Comparison of ENCODE assay signal across 9 cellular contexts in the genomic region with DNA sequence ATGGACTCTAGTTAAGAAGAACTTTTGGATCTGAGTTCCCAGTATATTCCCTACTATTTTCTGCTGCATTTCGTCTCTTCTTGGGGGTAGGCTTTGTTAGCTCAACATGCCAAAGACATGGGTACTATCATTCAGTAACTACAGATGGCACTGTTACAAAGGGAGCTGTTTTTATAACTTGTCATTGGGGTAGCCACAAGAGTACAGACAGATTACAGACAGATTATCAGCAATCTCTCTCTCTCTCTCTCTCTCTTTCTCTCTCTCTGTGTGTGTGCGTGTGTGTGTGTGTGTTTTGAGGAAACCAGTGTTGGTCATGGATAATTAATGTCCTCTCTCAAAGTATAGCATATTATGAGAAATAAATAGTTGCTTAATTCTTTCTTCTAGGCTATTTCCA.
DNase-seq lines count a peak whose midpoint lies in the region; ATAC-seq, FAIRE-seq and TF ChIP-seq lines count a peak whose summit lies in the region.
"Had no signal": no experiment of that assay in that cellular context is flagged by ENCODE, and none has a peak within 500 bp of the region (broad histone marks: within the 10 kb centered on the region; RNA-seq: fewer than 3 reads in every experiment).

No MANE protein-coding gene starts in this region.

- no peaks in the 10 kb centered on the region for H3K9me3 ChIP-seq in adrenal gland (replicated peaks in 1 of 3)

- DNase-seq in AG10803 (ENCODE audit: low read depth) = peak; percentile 65
- peak; percentile 31 for DNase-seq in HS-5 (ENCODE audit: low read depth)
- no peak for DNase-seq in left lobe of liver (ENCODE audit: low spot score)
- DNase-seq in adrenal gland = no peak
- DNase-seq in GM12891 (ENCODE audit: insufficient read length, low spot score) = no peak
- no peak for DNase-seq in activated CD4-positive, CD25-positive, alpha-beta regulatory T cell (lab: John Stamatoyannopoulos, UW)
- DNase-seq: activated naive CD4-positive, alpha-beta T cell treated with anti-CD3 and anti-CD28 coated beads for 36 hours had no signal

- FAIRE-seq in GM12891 (lab: Jason Lieb, UNC) = no peak

- H3K9me3 Mint-ChIP-seq in activated T-helper 17 cell treated with anti-CD3 and anti-CD28 coated beads, Interleukin-2, amount 50 U/mL, for 72 hours = no peaks in the 10 kb centered on the region
- peaks cover 3% of the 10 kb centered on the region for H3K9me3 Mint-ChIP-seq in stimulated activated memory B cell treated with anti-CD40 and anti-IgM and Interleukin-4, amounts not matched to agents 10 μg/mL and 1 μg/mL and 100 μg/mL, for 72 hours
- H3K9me3 Mint-ChIP-seq: activated naive CD4-positive, alpha-beta T cell treated with anti-CD3 and anti-CD28 coated beads for 36 hours had no signal

- intact Hi-C loops in adrenal gland (cut with DNase I) = no loop called here

- H3K27ac Mint-ChIP-seq in activated T-helper 17 cell treated with anti-CD3 and anti-CD28 coated beads, Interleukin-2, amount 50 U/mL, for 72 hours = peak overlapping the region; percentile 6
- no peak overlapping the region for H3K27ac Mint-ChIP-seq in stimulated activated memory B cell treated with anti-CD40 and anti-IgM and Interleukin-4, amounts not matched to agents 10 μg/mL and 1 μg/mL and 100 μg/mL, for 72 hours
- H3K27ac Mint-ChIP-seq: activated naive CD4-positive, alpha-beta T cell treated with anti-CD3 and anti-CD28 coated beads for 36 hours had no signal

- H3K27me3 Mint-ChIP-seq in activated T-helper 17 cell treated with anti-CD3 and anti-CD28 coated beads, Interleukin-2, amount 50 U/mL, for 72 hours = no peaks in the 10 kb centered on the region
- no peaks in the 10 kb centered on the region for H3K27me3 Mint-ChIP-seq in stimulated activated memory B cell treated with anti-CD40 and anti-IgM and Interleukin-4, amounts not matched to agents 10 μg/mL and 1 μg/mL and 100 μg/mL, for 72 hours

- H3K27me3 ChIP-seq in adrenal gland = no peaks in the 10 kb centered on the region

- TF ChIP-seq CTCF in AG10803 (conservative IDR thresholded peaks at IDR 0.05; ENCODE audit: low read length) (peak; percentile 43), adrenal gland (IDR thresholded peaks at IDR 0.05) (peak in 3 of 6 experiments; percentile 14 to 30 (median 20))

- H3K4me3 ChIP-seq in AG10803 (ENCODE audit: low read length) (no peak overlapping the region), adrenal gland (no peak overlapping the region)

- no peaks in the 10 kb centered on the region for H3K36me3 ChIP-seq in adrenal gland (replicated peaks in 1 of 2)

- ATAC-seq in activated T-helper 17 cell treated with anti-CD3 and anti-CD28 coated beads, Interleukin-2, amount 50 U/mL, for 72 hours (replicated peaks) = no peak
- peak; percentile 53 for ATAC-seq in left lobe of liver
- ATAC-seq in stimulated activated memory B cell treated with anti-CD40 and anti-IgM and Interleukin-4, amounts not matched to agents 10 μg/mL and 1 μg/mL and 100 μg/mL, for 72 hours = no peak

- H3K4me1 Mint-ChIP-seq in activated T-helper 17 cell treated with anti-CD3 and anti-CD28 coated beads, Interleukin-2, amount 50 U/mL, for 72 hours = peaks cover 10% of the 10 kb centered on the region
- no peaks in the 10 kb centered on the region for H3K4me1 Mint-ChIP-seq in stimulated activated memory B cell treated with anti-CD40 and anti-IgM and Interleukin-4, amounts not matched to agents 10 μg/mL and 1 μg/mL and 100 μg/mL, for 72 hours

- peaks cover 0 to 7% of the 10 kb centered on the region in 2 donors for H3K4me1 ChIP-seq in adrenal gland (replicated peaks in 1 of 2)

- no peak overlapping the region for H3K4me3 Mint-ChIP-seq in activated T-helper 17 cell treated with anti-CD3 and anti-CD28 coated beads, Interleukin-2, amount 50 U/mL, for 72 hours
- H3K4me3 Mint-ChIP-seq in stimulated activated memory B cell treated with anti-CD40 and anti-IgM and Interleukin-4, amounts not matched to agents 10 μg/mL and 1 μg/mL and 100 μg/mL, for 72 hours = no peak overlapping the region
- H3K4me3 Mint-ChIP-seq: activated naive CD4-positive, alpha-beta T cell treated with anti-CD3 and anti-CD28 coated beads for 36 hours had no signal

- TF ChIP-seq POLR2A in adrenal gland (IDR thresholded peaks at IDR 0.05) (no peak), GM12891 (IDR thresholded peaks at IDR 0.05; ENCODE audit: low read depth, low read length) (no peak)

- peaks cover 38% of the 10 kb centered on the region for H3K36me3 Mint-ChIP-seq in activated T-helper 17 cell treated with anti-CD3 and anti-CD28 coated beads, Interleukin-2, amount 50 U/mL, for 72 hours (ENCODE audit: low read depth)
- H3K36me3 Mint-ChIP-seq in stimulated activated memory B cell treated with anti-CD40 and anti-IgM and Interleukin-4, amounts not matched to agents 10 μg/mL and 1 μg/mL and 100 μg/mL, for 72 hours = peaks cover 64% of the 10 kb centered on the region

- 74 to 78% (median 76%) methylated on average over 2 of the region's 2 CpGs for WGBS in adrenal gland, 4 donors

- peak overlapping the region in 2 of 5 donors; percentile 25 to 43 for H3K27ac ChIP-seq in adrenal gland

TF ChIP-seq in GM12891, 5 proteins besides CTCF, POLR2A, EP300 and RAD21:
- no peak for TF ChIP-seq TAF1 (IDR thresholded peaks at IDR 0.05; ENCODE audit: low read depth, low read length)
- no peak for TF ChIP-seq SPI1 (IDR thresholded peaks at IDR 0.05; ENCODE audit: low read depth, low read length)
- no peak for TF ChIP-seq POLR2AphosphoS5 (IDR thresholded peaks at IDR 0.05; ENCODE audit: low read depth, low read length)
- TF ChIP-seq PAX5 (IDR thresholded peaks at IDR 0.05; ENCODE audit: insufficient read depth, low read length, severe bottlenecking) = no peak
- TF ChIP-seq POU2F2 (IDR thresholded peaks at IDR 0.05; ENCODE audit: low read depth, low read length) = no peak

Comparison
In these comparisons a context has a peak if more than half of its experiments do, and no peak if none do; other contexts are left out.
1. DNase-seq: peak in AG10803 (single experiment) and HS-5 (single experiment); none in left lobe of liver (single experiment), adrenal gland (0 of 7), GM12891 (single experiment) and activated CD4-positive, CD25-positive, alpha-beta regulatory T cell (0 of 4).